ENCODE assay signal across 30 cellular contexts in the genomic region with DNA sequence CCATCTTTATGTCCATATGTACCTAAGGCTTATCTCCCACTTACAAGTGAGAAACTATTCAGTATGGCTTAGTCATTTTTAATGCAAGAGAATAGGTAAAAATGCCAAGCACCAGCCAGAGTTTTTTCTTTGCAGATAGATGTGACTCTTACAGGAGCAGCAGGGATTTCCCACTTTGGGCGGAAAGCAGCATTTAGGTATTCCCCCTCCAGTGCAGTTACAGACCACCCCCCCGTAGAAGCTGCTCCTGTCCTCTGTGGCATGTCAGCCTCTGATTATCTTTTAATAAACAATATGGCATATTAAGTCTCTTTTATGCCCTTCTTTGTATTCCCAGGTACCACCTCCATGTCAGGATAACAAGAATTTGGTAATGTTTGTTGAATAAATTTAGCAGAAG.
"Had no signal": no experiment of that assay in that cellular context is flagged by ENCODE, and none has a peak within 500 bp of the region (broad histone marks: within the 10 kb centered on the region; RNA-seq: fewer than 3 reads in every experiment).

No MANE protein-coding gene starts in this region.

- H3K27ac Mint-ChIP-seq: activated CD4-positive, alpha-beta memory T cell treated with anti-CD3 and anti-CD28 coated beads for 36 hours; activated CD4-positive, alpha-beta T cell treated with anti-CD3 and anti-CD28 coated beads, Interleukin-2, amount 10 ng/mL, durations not matched to agents 24 days and 14 days; activated naive CD4-positive, alpha-beta T cell treated with anti-CD3 and anti-CD28 coated beads, Interleukin-2, amount 50 U/mL, for 24 hours; activated naive CD8-positive, alpha-beta T cell treated with anti-CD3 and anti-CD28 coated beads, Interleukin-2, amount 50 U/mL, for 24 hours; activated T-helper 17 cell treated with anti-CD3 and anti-CD28 coated beads, Interleukin-2, amount 50 U/mL, for 72 hours; natural killer cell treated with Interleukin-12 subunit alpha and Interleukin-12 subunit beta and Interleukin-15 and Interleukin-18, amount 100 ng/mL, for 72 hours; T-helper 1 cell treated with Interleukin-12 subunit alpha and Interleukin-12 subunit beta and Interleukin-4 antibody, amounts not matched to agents 30 μg/mL and 1 μg/mL, for 36 hours had no signal

- FAIRE-seq: frontal cortex, islet of Langerhans, TTC549, urothelium cell line had no signal

- H3K27ac ChIP-seq: breast epithelium, left lung, lower lobe of right lung, right atrium auricular region, testis, transverse colon had no signal

- H3K9me3 Mint-ChIP-seq: activated CD4-positive, alpha-beta memory T cell treated with anti-CD3 and anti-CD28 coated beads for 36 hours; activated CD4-positive, alpha-beta T cell treated with anti-CD3 and anti-CD28 coated beads, Interleukin-2, amount 10 ng/mL, durations not matched to agents 24 days and 14 days; activated naive CD4-positive, alpha-beta T cell treated with anti-CD3 and anti-CD28 coated beads, Interleukin-2, amount 50 U/mL, for 24 hours; activated naive CD8-positive, alpha-beta T cell treated with anti-CD3 and anti-CD28 coated beads, Interleukin-2, amount 50 U/mL, for 24 hours; activated T-cell treated with anti-CD3 and anti-CD28 coated beads, Interleukin-2, amount 50 U/mL, for 4 hours; activated T-helper 17 cell treated with anti-CD3 and anti-CD28 coated beads, Interleukin-2, amount 50 U/mL, for 72 hours; natural killer cell treated with Interleukin-12 subunit alpha and Interleukin-12 subunit beta and Interleukin-15 and Interleukin-18, amount 100 ng/mL, for 72 hours; T-helper 1 cell treated with Interleukin-12 subunit alpha and Interleukin-12 subunit beta and Interleukin-4 antibody, amounts not matched to agents 30 μg/mL and 1 μg/mL, for 36 hours had no signal

- H3K4me3 ChIP-seq: breast epithelium, left lung, lower lobe of right lung, right atrium auricular region, smooth muscle cell, testis, transverse colon had no signal

- H3K4me3 Mint-ChIP-seq: activated CD4-positive, alpha-beta memory T cell treated with anti-CD3 and anti-CD28 coated beads for 36 hours; activated CD4-positive, alpha-beta T cell treated with anti-CD3 and anti-CD28 coated beads, Interleukin-2, amount 10 ng/mL, durations not matched to agents 24 days and 14 days; activated naive CD4-positive, alpha-beta T cell treated with anti-CD3 and anti-CD28 coated beads, Interleukin-2, amount 50 U/mL, for 24 hours; activated naive CD8-positive, alpha-beta T cell treated with anti-CD3 and anti-CD28 coated beads, Interleukin-2, amount 50 U/mL, for 24 hours; activated T-cell treated with anti-CD3 and anti-CD28 coated beads, Interleukin-2, amount 50 U/mL, for 4 hours; activated T-helper 17 cell treated with anti-CD3 and anti-CD28 coated beads, Interleukin-2, amount 50 U/mL, for 72 hours; natural killer cell treated with Interleukin-12 subunit alpha and Interleukin-12 subunit beta and Interleukin-15 and Interleukin-18, amount 100 ng/mL, for 72 hours; T-helper 1 cell treated with Interleukin-12 subunit alpha and Interleukin-12 subunit beta and Interleukin-4 antibody, amounts not matched to agents 30 μg/mL and 1 μg/mL, for 36 hours had no signal

- H3K27me3 ChIP-seq: breast epithelium, left lung, right atrium auricular region, testis, transverse colon had no signal

- H3K4me2 ChIP-seq: smooth muscle cell had no signal

- H3K36me3 Mint-ChIP-seq: activated CD4-positive, alpha-beta memory T cell treated with anti-CD3 and anti-CD28 coated beads for 36 hours; natural killer cell treated with Interleukin-12 subunit alpha and Interleukin-12 subunit beta and Interleukin-15 and Interleukin-18, amount 100 ng/mL, for 72 hours had no signal

- DNase-seq: activated CD4-positive, alpha-beta memory T cell treated with anti-CD3 and anti-CD28 coated beads for 36 hours; activated CD4-positive, alpha-beta T cell treated with anti-CD3 and anti-CD28 coated beads, Interleukin-2, amount 10 ng/mL, durations not matched to agents 24 days and 14 days; activated CD4-positive, CD25-positive, alpha-beta regulatory T cell treated with anti-CD3 and anti-CD28 coated beads, Interleukin-2, amount 50 U/mL, for 72 hours; activated naive CD8-positive, alpha-beta T cell treated with anti-CD3 and anti-CD28 coated beads, Interleukin-2, amount 50 U/mL, for 24 hours; activated T-cell treated with anti-CD3 and anti-CD28 coated beads, Interleukin-2, amount 50 U/mL, for 4 hours; amygdala; central memory CD4-positive, alpha-beta T cell; dermis blood vessel endothelial cell; effector CD4-positive, alpha-beta T cell; left lung; lower lobe of right lung; mesendoderm; stimulated activated CD4-positive, alpha-beta T cell treated with anti-CD3 and anti-CD28 coated beads, Interleukin-1b, Interleukin-23, amount 100 ng/mL, for 48 hours; stimulated activated CD4-positive, alpha-beta T cell treated with anti-CD3 and anti-CD28 coated beads, Interleukin-4, amount 100 ng/mL, for 4 hours; stimulated activated CD8-positive, alpha-beta memory T cell treated with anti-CD3 and anti-CD28 coated beads, Interleukin-4, amount 100 ng/mL, for 48 hours; stimulated activated naive CD4-positive, alpha-beta T cell; T-helper 9 cell; testis; transverse colon had no signal

- H3K9me3 ChIP-seq: breast epithelium, left lung, lower lobe of right lung, right atrium auricular region, testis, transverse colon had no signal

- H3K27me3 Mint-ChIP-seq: activated CD4-positive, alpha-beta memory T cell treated with anti-CD3 and anti-CD28 coated beads for 36 hours; activated naive CD4-positive, alpha-beta T cell treated with anti-CD3 and anti-CD28 coated beads, Interleukin-2, amount 50 U/mL, for 24 hours; activated naive CD8-positive, alpha-beta T cell treated with anti-CD3 and anti-CD28 coated beads, Interleukin-2, amount 50 U/mL, for 24 hours; activated T-helper 17 cell treated with anti-CD3 and anti-CD28 coated beads, Interleukin-2, amount 50 U/mL, for 72 hours had no signal

- ATAC-seq: activated naive CD8-positive, alpha-beta T cell treated with anti-CD3 and anti-CD28 coated beads, Interleukin-2, amount 50 U/mL, for 24 hours; activated T-cell treated with anti-CD3 and anti-CD28 coated beads, Interleukin-2, amount 50 U/mL, for 4 hours; activated T-helper 17 cell treated with anti-CD3 and anti-CD28 coated beads, Interleukin-2, amount 50 U/mL, for 72 hours; left lung; lower lobe of right lung; natural killer cell treated with Interleukin-12 subunit alpha and Interleukin-12 subunit beta and Interleukin-15 and Interleukin-18, amount 100 ng/mL, for 72 hours had no signal

- H3K4me1 ChIP-seq: breast epithelium, left lung, lower lobe of right lung, right atrium auricular region, testis, transverse colon had no signal

- H3K36me3 ChIP-seq: breast epithelium, left lung, lower lobe of right lung, right atrium auricular region, transverse colon had no signal

- H3K4me1 Mint-ChIP-seq: activated CD4-positive, alpha-beta T cell treated with anti-CD3 and anti-CD28 coated beads, Interleukin-2, amount 10 ng/mL, durations not matched to agents 24 days and 14 days; activated naive CD4-positive, alpha-beta T cell treated with anti-CD3 and anti-CD28 coated beads, Interleukin-2, amount 50 U/mL, for 24 hours; activated T-helper 17 cell treated with anti-CD3 and anti-CD28 coated beads, Interleukin-2, amount 50 U/mL, for 72 hours had no signal
